In genomic region chrX:133045986-133046385, GRCh38 we compare ENCODE assay signal across 13 cellular contexts. TPM values are rescaled to one million over a fixed set of nuclear protein-coding genes. Genes with fewer than 3 reads are reported as not detected.
DNase-seq lines count a peak whose midpoint lies in the region; ATAC-seq and TF ChIP-seq lines count a peak whose summit lies in the region.
"Had no signal": no experiment of that assay in that cellular context is flagged by ENCODE, and none has a peak within 500 bp of the region (broad histone marks: within the 10 kb centered on the region; RNA-seq: fewer than 3 reads in every experiment).

No MANE protein-coding gene starts in this region.

- no peaks in the 10 kb centered on the region for H3K9me3 Mint-ChIP-seq in type B pancreatic cell
- H3K9me3 Mint-ChIP-seq: activated naive CD8-positive, alpha-beta T cell treated with anti-CD3 and anti-CD28 coated beads for 36 hours had no signal

- TF ChIP-seq EP300 in gastroesophageal sphincter (IDR thresholded peaks at IDR 0.05), result no peak

- no peaks in the 10 kb centered on the region for H3K9me3 ChIP-seq in RWPE2 (ENCODE audit: severe bottlenecking)
- no peaks in the 10 kb centered on the region for H3K9me3 ChIP-seq in gastroesophageal sphincter

- WGBS in gastroesophageal sphincter (ENCODE audit: low coverage in 1 of 2), 2 donors, result 40 to 54% methylated on average over 1 of the region's 2 CpGs

- no peak overlapping the region for H3K4me3 Mint-ChIP-seq in type B pancreatic cell
- H3K4me3 Mint-ChIP-seq: activated naive CD8-positive, alpha-beta T cell treated with anti-CD3 and anti-CD28 coated beads for 36 hours had no signal

- TF ChIP-seq CTCF in RWPE2 (IDR thresholded peaks at IDR 0.05; ENCODE audit: poor library complexity, severe bottlenecking) (peak; percentile 55), gastroesophageal sphincter (IDR thresholded peaks at IDR 0.05) (peak in 3 of 4 experiments; percentile 17 to 52 (median 43)), type B pancreatic cell (conservative IDR thresholded peaks at IDR 0.05) (peak; percentile 72), omental fat pad (IDR thresholded peaks at IDR 0.05) (no peak)

- no peaks in the 10 kb centered on the region for H3K27me3 Mint-ChIP-seq in type B pancreatic cell
- H3K27me3 Mint-ChIP-seq: activated naive CD8-positive, alpha-beta T cell treated with anti-CD3 and anti-CD28 coated beads for 36 hours had no signal

- H3K4me3 ChIP-seq in RWPE2 (ENCODE audit: severe bottlenecking), result no peak overlapping the region
- H3K4me3 ChIP-seq in gastroesophageal sphincter, result no peak overlapping the region
- H3K4me3 ChIP-seq: GM12878 had no signal

- H3K27ac Mint-ChIP-seq in type B pancreatic cell, result no peak overlapping the region
- H3K27ac Mint-ChIP-seq: activated naive CD8-positive, alpha-beta T cell treated with anti-CD3 and anti-CD28 coated beads for 36 hours had no signal

- DNase-seq in SIG-M5 treated with dmso at 0.1 percent for 504 hours (lab: John Stamatoyannopoulos, UW; ENCODE audit: unreplicated experiment), result peak; percentile 19
- no peak for DNase-seq in SIG-M5 (lab: John Stamatoyannopoulos, UW)
- DNase-seq in RWPE2 (ENCODE audit: low spot score), result no peak
- no peak for DNase-seq in type B pancreatic cell (ENCODE audit: extremely low spot score, unreplicated experiment)
- DNase-seq in activated CD4-positive, CD25-positive, alpha-beta regulatory T cell (lab: John Stamatoyannopoulos, UW), result no peak
- no peak for DNase-seq in GM19240 (ENCODE audit: insufficient read length, low spot score)
- DNase-seq in omental fat pad (ENCODE audit: low spot score), result no peak
- DNase-seq: activated naive CD8-positive, alpha-beta T cell treated with anti-CD3 and anti-CD28 coated beads for 36 hours; NCI-H2227 treated with DMSO at 0.1 percent for 48 hours; WERI-Rb-1 had no signal

- H3K36me3 Mint-ChIP-seq in type B pancreatic cell, result no peaks in the 10 kb centered on the region
- H3K36me3 Mint-ChIP-seq: activated naive CD8-positive, alpha-beta T cell treated with anti-CD3 and anti-CD28 coated beads for 36 hours had no signal

- H3K36me3 ChIP-seq in RWPE2 (ENCODE audit: low read depth) (no peaks in the 10 kb centered on the region), gastroesophageal sphincter (no peaks in the 10 kb centered on the region)
- H3K36me3 ChIP-seq: WERI-Rb-1 had no signal

- no peaks in the 10 kb centered on the region for H3K4me1 Mint-ChIP-seq in type B pancreatic cell (ENCODE audit: unreplicated experiment)
- H3K4me1 Mint-ChIP-seq: activated naive CD8-positive, alpha-beta T cell treated with anti-CD3 and anti-CD28 coated beads for 36 hours had no signal

- no peak for TF ChIP-seq POLR2A in gastroesophageal sphincter (IDR thresholded peaks at IDR 0.05)

- no peak overlapping the region for H3K27ac ChIP-seq in RWPE2 (ENCODE audit: poor library complexity, severe bottlenecking)
- no peak overlapping the region for H3K27ac ChIP-seq in gastroesophageal sphincter
- H3K27ac ChIP-seq: WERI-Rb-1 had no signal

- no peaks in the 10 kb centered on the region for H3K27me3 ChIP-seq in RWPE2 (ENCODE audit: insufficient read depth, poor library complexity, severe bottlenecking)
- H3K27me3 ChIP-seq in gastroesophageal sphincter, result no peaks in the 10 kb centered on the region

- ATAC-seq in RWPE2 (ENCODE audit: low read depth), result peak; percentile 60; the same call in 2 of the 3 replicates
- no peak for ATAC-seq in gastroesophageal sphincter
- no peak for ATAC-seq in omental fat pad (ENCODE audit: low FRiP score)
- ATAC-seq: GM12878 had no signal

- H3K4me1 ChIP-seq in RWPE2 (ENCODE audit: insufficient read depth, poor library complexity, severe bottlenecking) (no peaks in the 10 kb centered on the region), gastroesophageal sphincter (no peaks in the 10 kb centered on the region)

RNA-seq across cellular contexts. Expression of gene USP26, which starts 50.9 kb away (rescaled TPM):
- total RNA-seq in gastroesophageal sphincter (not detected), type B pancreatic cell (ENCODE audit: low replicate concordance) (not detected in 2 replicates), omental fat pad (not detected)
- total RNA-seq: activated naive CD8-positive, alpha-beta T cell treated with anti-CD3 and anti-CD28 coated beads for 36 hours; GM12878; myocyte had no signal

Comparison
In these comparisons a context has a peak if more than half of its experiments do, and no peak if none do; other contexts are left out.
1. CTCF ChIP-seq: peak in RWPE2 (single experiment), gastroesophageal sphincter (3 of 4) and type B pancreatic cell (single experiment); none in omental fat pad (0 of 3).